In genomic region chr9:86112057-86112456, GRCh38 we compare ENCODE assay signal across 1 cellular context.
TF ChIP-seq lines count a peak whose summit lies in the region.

No MANE protein-coding gene starts in this region.

TF ChIP-seq in HepG2, 621 proteins besides CTCF, POLR2A, EP300 and RAD21:
- TF ChIP-seq ZNF383 (CRISPR knock-in tag; IDR thresholded peaks at IDR 0.05; ENCODE audit: borderline replicate concordance) (no peak), CEBPB (IDR thresholded peaks at IDR 0.05; ENCODE audit: borderline replicate concordance, low read depth, low read length) (no peak), RFXANK (CRISPR knock-in tag; IDR thresholded peaks at IDR 0.05) (no peak), IKZF4 (CRISPR knock-in tag; IDR thresholded peaks at IDR 0.05; ENCODE audit: borderline replicate concordance, low read depth, not compliant biosample characterization) (no peak), ZFP41 (CRISPR knock-in tag; IDR thresholded peaks at IDR 0.05; ENCODE audit: borderline replicate concordance) (no peak), RARG (CRISPR knock-in tag; IDR thresholded peaks at IDR 0.05; ENCODE audit: low read depth) (no peak), ELF1 (CRISPR knock-in tag; IDR thresholded peaks at IDR 0.05) (no peak), ZNF7 (CRISPR knock-in tag; IDR thresholded peaks at IDR 0.05) (no peak), EEA1 (CRISPR knock-in tag; IDR thresholded peaks at IDR 0.05; ENCODE audit: borderline replicate concordance) (no peak), KLF11 (CRISPR knock-in tag; IDR thresholded peaks at IDR 0.05) (no peak), XBP1 (CRISPR knock-in tag; IDR thresholded peaks at IDR 0.05) (no peak), TGIF2 (CRISPR knock-in tag; IDR thresholded peaks at IDR 0.05) (no peak), ZFY (CRISPR knock-in tag; IDR thresholded peaks at IDR 0.05) (no peak), ZBTB7B (CRISPR knock-in tag; IDR thresholded peaks at IDR 0.05) (no peak), ZNF746 (CRISPR knock-in tag; IDR thresholded peaks at IDR 0.05) (no peak), REXO4 (CRISPR knock-in tag; IDR thresholded peaks at IDR 0.05; ENCODE audit: borderline replicate concordance) (no peak), TBX3 (IDR thresholded peaks at IDR 0.05; ENCODE audit: borderline replicate concordance) (no peak), ZFP37 (CRISPR knock-in tag; IDR thresholded peaks at IDR 0.05; ENCODE audit: borderline replicate concordance) (no peak)
- TF ChIP-seq, protein P1, sequence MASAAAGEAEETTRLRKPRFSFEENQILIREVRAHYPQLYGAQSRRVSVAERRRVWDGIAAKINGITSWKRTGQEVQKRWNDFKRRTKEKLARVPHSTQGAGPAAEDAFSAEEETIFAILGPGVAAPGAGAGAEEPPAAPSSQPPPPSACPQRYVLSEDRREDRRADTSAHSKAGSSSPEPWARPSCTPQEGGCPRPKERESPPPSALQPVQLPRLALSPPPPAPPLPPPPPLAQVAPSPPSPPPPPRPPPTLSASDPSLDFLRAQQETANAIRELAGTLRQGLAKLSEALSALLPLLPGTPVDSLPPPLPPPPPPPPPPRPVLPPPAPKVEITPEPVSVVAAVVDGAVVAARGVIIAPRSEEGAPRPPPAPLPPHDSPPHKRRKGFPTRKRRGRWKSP (CRISPR knock-in tag; IDR thresholded peaks at IDR 0.05) = no peak
- TF ChIP-seq, protein P2, sequence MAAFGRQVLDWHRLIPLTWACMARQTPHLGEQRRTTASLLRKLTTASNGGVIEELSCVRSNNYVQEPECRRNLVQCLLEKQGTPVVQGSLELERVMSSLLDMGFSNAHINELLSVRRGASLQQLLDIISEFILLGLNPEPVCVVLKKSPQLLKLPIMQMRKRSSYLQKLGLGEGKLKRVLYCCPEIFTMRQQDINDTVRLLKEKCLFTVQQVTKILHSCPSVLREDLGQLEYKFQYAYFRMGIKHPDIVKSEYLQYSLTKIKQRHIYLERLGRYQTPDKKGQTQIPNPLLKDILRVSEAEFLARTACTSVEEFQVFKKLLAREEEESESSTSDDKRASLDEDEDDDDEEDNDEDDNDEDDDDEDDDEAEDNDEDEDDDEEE (CRISPR knock-in tag; IDR thresholded peaks at IDR 0.05) = no peak
